ENCODE assay signal across 17 cellular contexts in genomic region chr9:129556576-129557191, GRCh38.
A peak's percentile ranks its signal among the peaks of the same experiment; 100 is the strongest.
DNase-seq lines count a peak whose midpoint lies in the region; ATAC-seq and TF ChIP-seq lines count a peak whose summit lies in the region.
"Had no signal": no experiment of that assay in that cellular context is flagged by ENCODE, and none has a peak within 500 bp of the region (broad histone marks: within the 10 kb centered on the region; RNA-seq: fewer than 3 reads in every experiment).

No MANE protein-coding gene starts in this region.

- no peaks in the 10 kb centered on the region for H3K27me3 Mint-ChIP-seq in neural crest cell (ENCODE audit: low read depth)

- H3K4me1 Mint-ChIP-seq in neural crest cell: peaks cover 72% of the 10 kb centered on the region
- H3K4me1 Mint-ChIP-seq: activated naive CD4-positive, alpha-beta T cell treated with anti-CD3 and anti-CD28 coated beads, Interleukin-2, amount 10 ng/mL, durations not matched to agents 7 days and 5 days; stimulated activated memory B cell treated with anti-CD40 and anti-IgM and Interleukin-4, amounts not matched to agents 10 μg/mL and 1 μg/mL and 100 μg/mL, for 72 hours had no signal

- WGBS in suprapubic skin: 90% methylated on average over 10 of the region's 10 CpGs

- H3K4me1 ChIP-seq in HUES6 (ENCODE audit: control insufficient read depth, insufficient read depth, low read length) (peaks cover 54% of the 10 kb centered on the region), suprapubic skin (peaks cover 2% of the 10 kb centered on the region)

- POLR2A ChIA-PET in AG04450 (lab: Yijun Ruan, JAX): interaction anchor here (0.7 to 1.1 kb wide), 2 partner anchors 54 to 60 kb away, joined by 3 to 10 read pairs; no protein-coding TSS in a partner anchor

- H3K4me3 Mint-ChIP-seq in neural crest cell: peak overlapping the region; percentile 51
- H3K4me3 Mint-ChIP-seq: activated naive CD4-positive, alpha-beta T cell treated with anti-CD3 and anti-CD28 coated beads, Interleukin-2, amount 10 ng/mL, durations not matched to agents 7 days and 5 days; stimulated activated memory B cell treated with anti-CD40 and anti-IgM and Interleukin-4, amounts not matched to agents 10 μg/mL and 1 μg/mL and 100 μg/mL, for 72 hours; T-cell had no signal

- H3K27ac Mint-ChIP-seq in neural crest cell (ENCODE audit: unreplicated experiment): peak overlapping the region; percentile 98
- H3K27ac Mint-ChIP-seq in activated naive CD4-positive, alpha-beta T cell treated with anti-CD3 and anti-CD28 coated beads, Interleukin-2, amount 50 U/mL, for 72 hours: peak overlapping the region in 1 of 2 donors; percentile 66
- H3K27ac Mint-ChIP-seq: activated naive CD4-positive, alpha-beta T cell treated with anti-CD3 and anti-CD28 coated beads, Interleukin-2, amount 10 ng/mL, durations not matched to agents 7 days and 5 days; stimulated activated memory B cell treated with anti-CD40 and anti-IgM and Interleukin-4, amounts not matched to agents 10 μg/mL and 1 μg/mL and 100 μg/mL, for 72 hours; T-cell had no signal

- CTCF ChIA-PET in AG04450 (lab: Charles Lee): no interaction called here

- no peak for TF ChIP-seq CTCF in AG04450 (IDR thresholded peaks at IDR 0.05; ENCODE audit: low read depth, low read length)
- no peak for TF ChIP-seq CTCF in choroid plexus epithelial cell (conservative IDR thresholded peaks at IDR 0.05; ENCODE audit: low read depth, low read length)
- TF ChIP-seq CTCF in neural crest cell (conservative IDR thresholded peaks at IDR 0.05): no peak
- no peak for TF ChIP-seq CTCF in suprapubic skin (IDR thresholded peaks at IDR 0.05)

- H3K36me3 ChIP-seq in HUES6 (ENCODE audit: control insufficient read depth, insufficient read depth, low read length) (no peaks in the 10 kb centered on the region), suprapubic skin (no peaks in the 10 kb centered on the region)

- no peaks in the 10 kb centered on the region for H3K36me3 Mint-ChIP-seq in neural crest cell (ENCODE audit: low read depth)
- no peaks in the 10 kb centered on the region for H3K36me3 Mint-ChIP-seq in activated naive CD4-positive, alpha-beta T cell treated with anti-CD3 and anti-CD28 coated beads, Interleukin-2, amount 50 U/mL, for 72 hours
- H3K36me3 Mint-ChIP-seq: activated naive CD4-positive, alpha-beta T cell treated with anti-CD3 and anti-CD28 coated beads, Interleukin-2, amount 10 ng/mL, durations not matched to agents 7 days and 5 days; stimulated activated memory B cell treated with anti-CD40 and anti-IgM and Interleukin-4, amounts not matched to agents 10 μg/mL and 1 μg/mL and 100 μg/mL, for 72 hours; T-cell had no signal

- no peak for TF ChIP-seq EP300 in suprapubic skin (IDR thresholded peaks at IDR 0.05)

- peak overlapping the region; percentile 92 for H3K9ac ChIP-seq in HUES6 (ENCODE audit: low read length)

- no peaks in the 10 kb centered on the region for H3K27me3 ChIP-seq in AG04450 (ENCODE audit: control insufficient read depth, insufficient read depth, low read length)
- peaks cover under 1% of the 10 kb centered on the region; the same call in 1 of the 2 replicates for H3K27me3 ChIP-seq in HUES6 (ENCODE audit: control insufficient read depth, insufficient read depth, low read length)
- H3K27me3 ChIP-seq in suprapubic skin: no peaks in the 10 kb centered on the region

- H3K9me3 Mint-ChIP-seq in neural crest cell: no peaks in the 10 kb centered on the region
- H3K9me3 Mint-ChIP-seq in activated naive CD4-positive, alpha-beta T cell treated with anti-CD3 and anti-CD28 coated beads, Interleukin-2, amount 50 U/mL, for 72 hours: no peaks in the 10 kb centered on the region
- H3K9me3 Mint-ChIP-seq: activated naive CD4-positive, alpha-beta T cell treated with anti-CD3 and anti-CD28 coated beads, Interleukin-2, amount 10 ng/mL, durations not matched to agents 7 days and 5 days; stimulated activated memory B cell treated with anti-CD40 and anti-IgM and Interleukin-4, amounts not matched to agents 10 μg/mL and 1 μg/mL and 100 μg/mL, for 72 hours; T-cell had no signal

- ATAC-seq in activated naive CD4-positive, alpha-beta T cell treated with anti-CD3 and anti-CD28 coated beads, Interleukin-2, amount 50 U/mL, for 72 hours: no peak
- ATAC-seq: left colon had no signal

- TF ChIP-seq POLR2A in suprapubic skin (IDR thresholded peaks at IDR 0.05): no peak

- H3K4me3 ChIP-seq in AG04450 (ENCODE audit: low read depth, low read length): no peak overlapping the region
- peak overlapping the region; percentile 54 for H3K4me3 ChIP-seq in HUES6 (ENCODE audit: low read depth, low read length)
- H3K4me3 ChIP-seq in choroid plexus epithelial cell (ENCODE audit: low read depth, low read length): no peak overlapping the region
- no peak overlapping the region for H3K4me3 ChIP-seq in suprapubic skin

- DNase-seq in AG04450 (ENCODE audit: low read depth, low spot score) (no peak), choroid plexus epithelial cell (ENCODE audit: low read depth) (peak; percentile 36), neural crest cell (ENCODE audit: low read depth, low spot score) (no peak), cerebellar nuclear complex (lab: John Stamatoyannopoulos, UW) (no peak), suprapubic skin (ENCODE audit: low spot score in 2 of 2) (no peak)
- DNase-seq in stimulated activated CD4-positive, alpha-beta T cell treated with anti-CD3 and anti-CD28 coated beads, Interleukin-4, amount 100 ng/mL, for 1 hour: no peak
- no peak for DNase-seq in activated naive CD4-positive, alpha-beta T cell treated with anti-CD3 and anti-CD28 coated beads, Interleukin-2, amount 50 U/mL, for 72 hours (ENCODE audit: low spot score in 2 of 2)
- DNase-seq: activated CD4-positive, alpha-beta T cell treated with anti-CD3 and anti-CD28 coated beads for 1 hour; activated CD8-positive, alpha-beta memory T cell treated with anti-CD3 and anti-CD28 coated beads, Interleukin-2, amount 50 U/mL, for 48 hours; activated naive CD4-positive, alpha-beta T cell treated with anti-CD3 and anti-CD28 coated beads, Interleukin-2, amount 10 ng/mL, durations not matched to agents 7 days and 5 days; GOT3; left colon; NCI-H1694 treated with DMSO at 0.1 percent for 48 hours; stimulated activated CD4-positive, alpha-beta T cell treated with anti-CD3 and anti-CD28 coated beads, Interleukin-4, amount 100 ng/mL, for 4 hours; T-cell had no signal

- no peaks in the 10 kb centered on the region; the same call in 1 of the 2 replicates for H3K9me3 ChIP-seq in AG04450 (ENCODE audit: control insufficient read depth, insufficient read depth, low read length)
- H3K9me3 ChIP-seq in HUES6 (ENCODE audit: control insufficient read depth, insufficient read depth, low read depth, low read length): no peaks in the 10 kb centered on the region
- H3K9me3 ChIP-seq in suprapubic skin: no peaks in the 10 kb centered on the region

- H3K27ac ChIP-seq in AG04450 (ENCODE audit: low read depth, low read length) (peak overlapping the region; percentile 73), HUES6 (ENCODE audit: low read depth, low read length) (peak overlapping the region; percentile 98), suprapubic skin (no peak overlapping the region)
